ENCODE assay signal across 2 cellular contexts in genomic region chr6:33187809-33188208, GRCh38.
TF ChIP-seq lines count a peak whose summit lies in the region.

No MANE protein-coding gene starts in this region.

TF ChIP-seq in HEK293, 187 proteins besides CTCF, POLR2A, EP300 and RAD21:
- no peak for TF ChIP-seq ZNF639 (tag by site-specific recombination; IDR thresholded peaks at IDR 0.05)
- peak; percentile 100 for TF ChIP-seq EGR2 (tag by site-specific recombination; IDR thresholded peaks at IDR 0.05; ENCODE audit: low read depth)
- TF ChIP-seq HOXA7 (CRISPR knock-in tag; IDR thresholded peaks at IDR 0.05; ENCODE audit: borderline replicate concordance) = no peak
- TF ChIP-seq ZNF518A (tag by site-specific recombination; conservative IDR thresholded peaks at IDR 0.05; ENCODE audit: low read depth) = no peak
- TF ChIP-seq ZFHX2 (tag by site-specific recombination; conservative IDR thresholded peaks at IDR 0.05) = peak; percentile 100
- TF ChIP-seq ZBTB17 (tag by site-specific recombination; IDR thresholded peaks at IDR 0.05) = 0 out of 2 replicates have a peak, but pooled peaks have one; percentile 27
- TF ChIP-seq SP3 (tag by site-specific recombination; IDR thresholded peaks at IDR 0.05) = no peak
- TF ChIP-seq KLF7 (tag by site-specific recombination; IDR thresholded peaks at IDR 0.05; ENCODE audit: borderline replicate concordance) = no peak

TF ChIP-seq in K562, 482 proteins besides CTCF, POLR2A, EP300 and RAD21:
- TF ChIP-seq CBFA2T2 (conservative IDR thresholded peaks at IDR 0.05) (no peak), EGR1 (conservative IDR thresholded peaks at IDR 0.05) (peak; percentile 59; the same call in 1 of the 2 replicates), KHSRP (IDR thresholded peaks at IDR 0.05) (no peak)
